In the genomic region with DNA sequence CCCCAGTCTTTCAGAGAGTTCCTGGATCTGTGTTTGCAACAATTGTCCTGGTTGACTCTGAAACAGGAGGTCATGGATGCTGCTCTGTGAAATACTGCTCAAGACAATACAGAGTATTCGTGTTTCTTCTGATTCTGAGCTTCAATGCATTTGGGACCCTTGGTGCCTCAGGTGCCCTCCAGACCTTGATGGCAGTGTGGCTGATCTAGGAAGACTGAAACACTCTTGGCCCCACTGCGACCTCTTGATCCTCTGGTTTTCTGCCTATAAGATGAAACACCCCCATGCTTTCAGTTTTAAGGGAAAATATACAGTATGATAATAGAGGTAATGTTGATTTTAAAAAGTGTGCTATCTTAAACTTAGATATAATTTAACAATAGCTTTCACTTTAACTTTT, we compare ENCODE assay signal across 15 cellular contexts.
"Had no signal": no experiment of that assay in that cellular context is flagged by ENCODE, and none has a peak within 500 bp of the region (broad histone marks: within the 10 kb centered on the region; RNA-seq: fewer than 3 reads in every experiment).

No MANE protein-coding gene starts in this region.

- DNase-seq: activated naive CD4-positive, alpha-beta T cell treated with Interleukin-2 at 50 U/mL for 16 hours; aorta; left ventricle myocardium superior; mesendoderm; nephron progenitor cell; ovary; stimulated activated CD4-positive, alpha-beta T cell treated with anti-CD3 and anti-CD28 coated beads, Interleukin-12 subunit alpha, Interleukin-12 subunit beta, amount 100 ng/mL, for 4 hours; stimulated activated CD4-positive, alpha-beta T cell treated with anti-CD3 and anti-CD28 coated beads, Interleukin-2, amount 100 ng/mL, for 24 hours; stomach; testis had no signal

- H3K4me3 Mint-ChIP-seq: activated T-helper 1 cell treated with anti-CD3 and anti-CD28 coated beads, Interleukin-12 subunit alpha, Interleukin-12 subunit beta, Interleukin-2, Interleukin-4 antibody, amounts not matched to agents 30 ng/mL and 10 ng/mL and 1 ng/mL, durations not matched to agents 14 hours and 24 hours and 36 hours; nephron progenitor cell had no signal

- H3K36me3 ChIP-seq: ovary, stomach had no signal

- ATAC-seq: esophagus mucosa, left ventricle myocardium superior, sciatic nerve had no signal

- H3K4me3 ChIP-seq: ovary, stomach, testis had no signal

- FAIRE-seq: bronchial epithelial cell, endometrium had no signal

- H3K27ac Mint-ChIP-seq: activated T-helper 1 cell treated with anti-CD3 and anti-CD28 coated beads, Interleukin-12 subunit alpha, Interleukin-12 subunit beta, Interleukin-2, Interleukin-4 antibody, amounts not matched to agents 30 ng/mL and 10 ng/mL and 1 ng/mL, durations not matched to agents 14 hours and 24 hours and 36 hours; nephron progenitor cell had no signal

- H3K4me1 ChIP-seq: testis had no signal

- H3K27me3 ChIP-seq: ovary, stomach, testis had no signal

- H3K27ac ChIP-seq: ovary, testis had no signal

- H3K9me3 ChIP-seq: ovary, testis had no signal
